8 cellular contexts compared by ENCODE assay signal in genomic region chr9:137672907-137673791, GRCh38. TPM values are rescaled to one million over a fixed set of nuclear protein-coding genes. Genes with fewer than 3 reads are reported as not detected.
A peak's percentile ranks its signal among the peaks of the same experiment; 100 is the strongest.
DNase-seq lines count a peak whose midpoint lies in the region; ATAC-seq, FAIRE-seq and TF ChIP-seq lines count a peak whose summit lies in the region.

No MANE protein-coding gene starts in this region.

- H3K4me1 ChIP-seq in OCI-LY1 (ENCODE audit: insufficient read depth, low read length, severe bottlenecking) (peaks cover 90% of the 10 kb centered on the region), heart right ventricle (peaks cover 9 to 54% (median 44%) of the 10 kb centered on the region in 9 donors)

- no peak for FAIRE-seq in D721Med (lab: Jason Lieb, UNC)

- H3K79me2 ChIP-seq in OCI-LY1 (ENCODE audit: insufficient read depth, low read length), result peaks cover 29% of the 10 kb centered on the region; the same call in 1 of the 2 replicates

- H3K4me2 ChIP-seq in OCI-LY1 (ENCODE audit: low read length), result peak overlapping the region; percentile 76

- TF ChIP-seq CTCF in D721Med (IDR thresholded peaks at IDR 0.05; ENCODE audit: insufficient read depth, missing control alignments) (peak; percentile 96), OCI-LY1 (IDR thresholded peaks at IDR 0.05; ENCODE audit: low read length) (peak; percentile 91), heart right ventricle (IDR thresholded peaks at IDR 0.05) (peak; percentile 80 to 90 (median 86))

- H3K27ac ChIP-seq in OCI-LY1 (ENCODE audit: low read depth, low read length, poor library complexity, severe bottlenecking), result peak overlapping the region; percentile 99
- peak overlapping the region in 6 of 10 donors; percentile 1 to 56 (median 10) for H3K27ac ChIP-seq in heart right ventricle

- H3K36me3 ChIP-seq in OCI-LY1 (ENCODE audit: insufficient read depth, low read length) (peaks cover 22% of the 10 kb centered on the region), heart right ventricle (peaks cover 0 to 14% (median 0%) of the 10 kb centered on the region in 9 donors)

- intact Hi-C loops in heart right ventricle (cut with DNase I), result loop anchor here in 4 of 10 donors (2.0 to 10.0 kb wide), 3 partner anchors 22 to 82 kb away; partner anchors contain the start of gene EHMT1 (in 1 of the 4)

- no peak overlapping the region for H2AFZ ChIP-seq in OCI-LY1 (ENCODE audit: low read length)

- H3K27me3 ChIP-seq in OCI-LY1 (ENCODE audit: insufficient read depth, low read length), result no peaks in the 10 kb centered on the region
- no peaks in the 10 kb centered on the region for H3K27me3 ChIP-seq in heart right ventricle

- H3K9ac ChIP-seq in OCI-LY1 (ENCODE audit: low read length), result peak overlapping the region; percentile 68

- H3K4me3 ChIP-seq in OCI-LY1 (ENCODE audit: low read depth, low read length, poor library complexity, severe bottlenecking), result peak overlapping the region; percentile 45
- H3K4me3 ChIP-seq in heart right ventricle, result no peak overlapping the region

- no peaks in the 10 kb centered on the region for H3K9me3 Mint-ChIP-seq in activated naive CD4-positive, alpha-beta T cell treated with anti-CD3 and anti-CD28 coated beads, Interleukin-2, amount 50 U/mL, for 72 hours

- H3K9me2 ChIP-seq in OCI-LY1 (ENCODE audit: low read depth, low read length), result no peaks in the 10 kb centered on the region

- H3F3A ChIP-seq in OCI-LY1 (ENCODE audit: insufficient read depth, low read length), result peaks cover 10% of the 10 kb centered on the region

- H4K20me1 ChIP-seq in OCI-LY1 (ENCODE audit: insufficient read depth, low read length), result no peaks in the 10 kb centered on the region

- H3K27ac Mint-ChIP-seq in activated naive CD4-positive, alpha-beta T cell treated with anti-CD3 and anti-CD28 coated beads, Interleukin-2, amount 50 U/mL, for 72 hours, result peak overlapping the region in 1 of 2 donors; percentile 65

- DNase-seq in D721Med (ENCODE audit: insufficient read length, low spot score) (no peak), HT-29 (ENCODE audit: low spot score) (peak; percentile 71), heart right ventricle (peak; percentile 31 to 51), retina (peak; percentile 75), mesenteric fat pad (ENCODE audit: low spot score) (no peak)
- peak in 1 of 2 donors; percentile 40 for DNase-seq in activated naive CD4-positive, alpha-beta T cell treated with anti-CD3 and anti-CD28 coated beads, Interleukin-2, amount 50 U/mL, for 72 hours (ENCODE audit: low spot score in 2 of 2)

- 37 to 45% methylated on average over 13 of the region's 13 CpGs for WGBS in heart right ventricle, 2 donors

- ATAC-seq in GM19438 (IDR thresholded peaks at IDR 0.05; ENCODE audit: low read depth, unreplicated experiment) (peak; percentile 84), heart right ventricle (peak; percentile 39 to 70 (median 55))
- peak; percentile 59 to 61 for ATAC-seq in activated naive CD4-positive, alpha-beta T cell treated with anti-CD3 and anti-CD28 coated beads, Interleukin-2, amount 50 U/mL, for 72 hours

- H3K9me3 ChIP-seq in OCI-LY1 (ENCODE audit: low read length), result no peaks in the 10 kb centered on the region
- no peaks in the 10 kb centered on the region for H3K9me3 ChIP-seq in heart right ventricle

- H3K36me3 Mint-ChIP-seq in activated naive CD4-positive, alpha-beta T cell treated with anti-CD3 and anti-CD28 coated beads, Interleukin-2, amount 50 U/mL, for 72 hours, result peaks cover 6 to 8% of the 10 kb centered on the region in 2 donors

RNA-seq across cellular contexts. Expression of gene EHMT1, which starts 54.3 kb away (rescaled TPM):
- 76.1 and 85.4 TPM in 2 replicates for total RNA-seq in HT-29 (2014; rRNA removed; shearing (Covaris generic))
- 10 to 100 TPM; 80.4 to 85.0 TPM for total RNA-seq in activated naive CD4-positive, alpha-beta T cell treated with anti-CD3 and anti-CD28 coated beads, Interleukin-2, amount 50 U/mL, for 72 hours
- 10 to 100 TPM; 26.4 to 39.7 (median 31.1) TPM for total RNA-seq in heart right ventricle
- 10 to 100 TPM; 19.6 to 45.1 TPM for polyA plus RNA-seq in heart right ventricle
- 95.3 TPM for total RNA-seq in mesenteric fat pad

Comparison
In these comparisons a context has a peak if more than half of its experiments do, and no peak if none do; other contexts are left out.
1. DNase-seq: peak in HT-29 (single experiment), heart right ventricle (2 of 2) and retina (single experiment); none in D721Med (single experiment) and mesenteric fat pad (single experiment).
2. Peak in every context shown above with its lines, with median percentiles within 50 percentile points of each other: CTCF ChIP-seq and ATAC-seq.